ENCODE assay signal across 17 cellular contexts in genomic region chr4:3716876-3717235, GRCh38. TPM values are rescaled to one million over a fixed set of nuclear protein-coding genes. Genes with fewer than 3 reads are reported as not detected.
DNase-seq lines count a peak whose midpoint lies in the region; ATAC-seq and TF ChIP-seq lines count a peak whose summit lies in the region.
"Had no signal": no experiment of that assay in that cellular context is flagged by ENCODE, and none has a peak within 500 bp of the region (broad histone marks: within the 10 kb centered on the region; RNA-seq: fewer than 3 reads in every experiment).

No MANE protein-coding gene starts in this region.

- H3K4me1 ChIP-seq in left ventricle myocardium inferior (no peaks in the 10 kb centered on the region), right cardiac atrium (ENCODE audit: control insufficient read depth, insufficient read depth, low read length) (no peaks in the 10 kb centered on the region), neuronal stem cell (ENCODE audit: control insufficient read depth in 2 of 2, insufficient read depth in 1 of 2, low read depth in 1 of 2, low read length in 2 of 2) (peaks cover 0 to 6% of the 10 kb centered on the region in 2 donors), esophagus muscularis mucosa (no peaks in the 10 kb centered on the region)
- H3K4me1 ChIP-seq: A549, BE2C, Caco-2 had no signal

- ATAC-seq in right cardiac atrium = no peak
- ATAC-seq in GM21825 (IDR thresholded peaks at IDR 0.05; ENCODE audit: unreplicated experiment) = no peak
- ATAC-seq: A549, HepG2 had no signal

- intact Hi-C loops in left ventricle myocardium inferior (cut with micrococcal nuclease) = no loop called here
- intact Hi-C loops in cardiac septum (cut with DNase I) = no loop called here
- intact Hi-C loops in right cardiac atrium (cut with DNase I) = no loop called here
- intact Hi-C loops in esophagus muscularis mucosa (cut with DNase I) = no loop called here

- no peak overlapping the region for H2BK5ac ChIP-seq in neuronal stem cell (ENCODE audit: low read length)

- H2BK15ac ChIP-seq in neuronal stem cell (ENCODE audit: low read length) = peak overlapping the region; percentile 59

- 69% methylated on average over 5 of the region's 5 CpGs for WGBS in right cardiac atrium
- WGBS in neuronal stem cell (ENCODE audit: extremely low coverage in 2 of 2, insufficient read length in 2 of 2, insufficient replicate concordance in 1 of 2), 2 donors = no CpG with 5 or more reads among the region's 5 CpGs
- 83% methylated on average over 1 of the region's 5 CpGs for WGBS in esophagus muscularis mucosa

- TF ChIP-seq CTCF in left ventricle myocardium inferior (IDR thresholded peaks at IDR 0.05; ENCODE audit: borderline replicate concordance) (no peak), esophagus muscularis mucosa (IDR thresholded peaks at IDR 0.05) (no peak)

- peaks cover 83% of the 10 kb centered on the region for H3K27me3 ChIP-seq in left ventricle myocardium inferior (ENCODE audit: low read depth)
- H3K27me3 ChIP-seq in right cardiac atrium (ENCODE audit: control insufficient read depth, insufficient read depth) = no peaks in the 10 kb centered on the region
- H3K27me3 ChIP-seq in neuronal stem cell (ENCODE audit: control insufficient read depth in 3 of 3, insufficient read depth in 3 of 3, low read depth in 1 of 3, low read length in 3 of 3) = peaks cover 0 to 23% (median 5%) of the 10 kb centered on the region in 3 experiments
- peaks cover 0 to 81% (median 0%) of the 10 kb centered on the region in 4 donors for H3K27me3 ChIP-seq in esophagus muscularis mucosa
- H3K27me3 ChIP-seq: BE2C had no signal

- peak overlapping the region; percentile 4 for H2BK12ac ChIP-seq in neuronal stem cell (ENCODE audit: low read length)

- H2AK5ac ChIP-seq in neuronal stem cell (ENCODE audit: low read depth, low read length) = peak overlapping the region; percentile 27

- no peak overlapping the region for H3K27ac ChIP-seq in left ventricle myocardium inferior (replicated peaks)
- no peak overlapping the region for H3K27ac ChIP-seq in right cardiac atrium (ENCODE audit: low read length)
- no peak overlapping the region for H3K27ac ChIP-seq in neuronal stem cell (replicated peaks; ENCODE audit: low read length)
- no peak overlapping the region for H3K27ac ChIP-seq in esophagus muscularis mucosa (replicated peaks in 1 of 4)
- H3K27ac ChIP-seq: A549 had no signal

- no peak overlapping the region for H3K14ac ChIP-seq in neuronal stem cell (ENCODE audit: low read length)

- no peak overlapping the region for H2AFZ ChIP-seq in neuronal stem cell (ENCODE audit: low read length)

- no peak overlapping the region for H4K91ac ChIP-seq in neuronal stem cell (ENCODE audit: low read depth, low read length, poor library complexity)

- no peak overlapping the region for H3K4ac ChIP-seq in neuronal stem cell (ENCODE audit: low read length)

- H3K9me3 ChIP-seq in left ventricle myocardium inferior (replicated peaks) (peaks cover 10% of the 10 kb centered on the region), right cardiac atrium (ENCODE audit: control insufficient read depth, low read length) (no peaks in the 10 kb centered on the region), neuronal stem cell (replicated peaks in 1 of 2; ENCODE audit: control insufficient read depth in 2 of 2, insufficient read depth in 1 of 2, low read depth in 1 of 2, low read length in 2 of 2) (peaks cover 3 to 11% of the 10 kb centered on the region in 2 donors), esophagus muscularis mucosa (peaks cover 0 to 14% (median 8%) of the 10 kb centered on the region in 4 donors)

- peaks cover 2% of the 10 kb centered on the region for H3K79me1 ChIP-seq in neuronal stem cell (ENCODE audit: low read depth, low read length)

- H3K18ac ChIP-seq in neuronal stem cell (ENCODE audit: low read length) = no peak overlapping the region

- no peak overlapping the region for H3K9ac ChIP-seq in neuronal stem cell (ENCODE audit: low read depth, low read length, poor library complexity)

- H4K8ac ChIP-seq in neuronal stem cell (ENCODE audit: low read depth, low read length) = no peak overlapping the region

- no peak for TF ChIP-seq POLR2A in esophagus muscularis mucosa (IDR thresholded peaks at IDR 0.05; ENCODE audit: low read depth)

- no peak overlapping the region for H3K4me3 ChIP-seq in left ventricle myocardium inferior
- H3K4me3 ChIP-seq in right cardiac atrium (ENCODE audit: low read length) = no peak overlapping the region
- no peak overlapping the region for H3K4me3 ChIP-seq in neuronal stem cell (ENCODE audit: low read length in 2 of 2)
- no peak overlapping the region for H3K4me3 ChIP-seq in esophagus muscularis mucosa
- H3K4me3 ChIP-seq: A549 had no signal

- H3K36me3 ChIP-seq in left ventricle myocardium inferior (no peaks in the 10 kb centered on the region), neuronal stem cell (replicated peaks in 1 of 2; ENCODE audit: control insufficient read depth in 2 of 2, insufficient read depth in 2 of 2, low read length in 2 of 2) (peaks cover 0 to 3% of the 10 kb centered on the region in 2 donors), esophagus muscularis mucosa (no peaks in the 10 kb centered on the region)
- H3K36me3 ChIP-seq: BE2C had no signal

- H3K23ac ChIP-seq in neuronal stem cell (ENCODE audit: low read depth, low read length, poor library complexity) = no peak overlapping the region

- H2BK120ac ChIP-seq in neuronal stem cell (ENCODE audit: low read depth, low read length) = no peak overlapping the region

- DNase-seq in left ventricle myocardium inferior (peak; percentile 7), cardiac septum (ENCODE audit: low spot score) (no peak), right cardiac atrium (peak in 2 of 3 donors; percentile 7 to 15), neuronal stem cell (ENCODE audit: low spot score) (no peak), occipital lobe (lab: John Stamatoyannopoulos, UW) (no peak), esophagus muscularis mucosa (ENCODE audit: extremely low spot score) (no peak)
- DNase-seq: BE2C, Caco-2, DMS53, GF-D8, HCEC 1CT, HFFc6 had no signal

- H3K4me2 ChIP-seq in neuronal stem cell (ENCODE audit: insufficient read depth, low read length, poor library complexity, severe bottlenecking) = no peak overlapping the region
- H3K4me2 ChIP-seq: A549 had no signal

- no peak for TF ChIP-seq EP300 in esophagus muscularis mucosa (IDR thresholded peaks at IDR 0.05)

RNA-seq across cellular contexts. Expression of gene ADRA2C, which starts 49.3 kb away (rescaled TPM):
- total RNA-seq in left ventricle myocardium inferior (4.5 TPM), cardiac septum (5.4 TPM), right cardiac atrium (1 to 10 TPM; 3.0 to 4.6 (median 3.5) TPM), occipital lobe (2.2 TPM), esophagus muscularis mucosa (10 to 100 TPM in 1 of 4 donors, 1 to 10 TPM in 3; 2.9 to 10.3 (median 8.4) TPM)
- 4.8 TPM for polyA plus RNA-seq in right cardiac atrium
- polyA plus RNA-seq in neuronal stem cell (2013, experiment 1 of 2) = 7.7 TPM
- polyA plus RNA-seq in neuronal stem cell (2013, experiment 2 of 2) = 7.2 TPM
- total RNA-seq: CD8-positive, alpha-beta memory T cell had no signal
- polyA plus RNA-seq: AG04450; CD8-positive, alpha-beta memory T cell had no signal

Comparison
In these comparisons a context has a peak if more than half of its experiments do, and no peak if none do; other contexts are left out.
1. DNase-seq: peak in left ventricle myocardium inferior (single experiment) and right cardiac atrium (2 of 3); none in cardiac septum (single experiment), neuronal stem cell (single experiment), occipital lobe (single experiment) and esophagus muscularis mucosa (single experiment).